Comparison of ENCODE assay signal across 7 cellular contexts in the genomic region with DNA sequence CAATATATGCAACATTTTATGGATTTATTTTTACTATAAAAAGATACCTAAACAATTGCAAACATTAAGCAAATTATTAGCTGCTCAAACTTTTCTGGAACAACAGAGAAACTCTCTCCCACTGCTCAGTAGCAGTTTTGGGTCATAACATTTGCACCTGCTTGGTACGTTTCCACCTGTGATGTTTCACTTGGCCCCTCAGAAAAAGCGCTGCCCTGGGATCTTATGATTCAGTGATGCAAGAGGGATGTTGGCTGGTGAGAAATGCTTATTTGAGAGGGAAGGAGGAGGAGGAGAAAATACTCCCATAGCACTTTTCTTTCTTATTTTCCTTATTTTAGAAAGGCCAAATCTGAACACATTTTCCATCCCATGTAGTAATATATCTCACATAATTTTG. TPM values are rescaled to one million over a fixed set of nuclear protein-coding genes. Genes with fewer than 3 reads are reported as not detected.
DNase-seq lines count a peak whose midpoint lies in the region; ATAC-seq lines count a peak whose summit lies in the region.

No MANE protein-coding gene starts in this region.

- peak overlapping the region; percentile 97 for H3K27ac Mint-ChIP-seq in activated CD8-positive, alpha-beta T cell treated with anti-CD3 and anti-CD28 coated beads, Interleukin-2, amount 10 ng/mL, durations not matched to agents 7 days and 5 days
- peak overlapping the region in 1 of 6 donors; percentile 28 for H3K27ac Mint-ChIP-seq in immature natural killer cell
- peak overlapping the region; percentile 20 for H3K27ac Mint-ChIP-seq in stimulated activated effector memory CD8-positive, alpha-beta T cell treated with anti-CD3 and anti-CD28 coated beads, Interleukin-12 subunit alpha, Interleukin-12 subunit beta, amount 100 ng/mL, for 72 hours

- peaks cover 7% of the 10 kb centered on the region for H3K36me3 ChIP-seq in HUES6 (ENCODE audit: control insufficient read depth, insufficient read depth, low read length)

- DNase-seq in activated CD8-positive, alpha-beta T cell treated with anti-CD3 and anti-CD28 coated beads, Interleukin-2, amount 10 ng/mL, durations not matched to agents 7 days and 5 days, result no peak
- no peak for DNase-seq in immature natural killer cell
- DNase-seq in stimulated activated effector memory CD8-positive, alpha-beta T cell treated with anti-CD3 and anti-CD28 coated beads, Interleukin-12 subunit alpha, Interleukin-12 subunit beta, amount 100 ng/mL, for 72 hours (ENCODE audit: low spot score in 2 of 2), result no peak
- no peak for DNase-seq in mucosa of gallbladder (ENCODE audit: low spot score)
- DNase-seq in cortex of kidney (lab: John Stamatoyannopoulos, UW), result no peak

- H3K27ac ChIP-seq in HUES6 (ENCODE audit: low read depth, low read length), result peak overlapping the region; percentile 93

- CTCF ChIA-PET in activated CD8-positive, alpha-beta T cell treated with anti-CD3 and anti-CD28 coated beads, Interleukin-2, amount 10 ng/mL, durations not matched to agents 7 days and 5 days (lab: Charles Lee), result interaction anchor here (0.5 to 5.3 kb wide), 6 partner anchors 9 to 1813 kb away, joined by 3 to 26 read pairs (median 7); partner anchors contain the start of gene IRS1

- no peaks in the 10 kb centered on the region for H3K9me3 Mint-ChIP-seq in activated CD8-positive, alpha-beta T cell treated with anti-CD3 and anti-CD28 coated beads, Interleukin-2, amount 10 ng/mL, durations not matched to agents 7 days and 5 days (ENCODE audit: insufficient read depth)
- H3K9me3 Mint-ChIP-seq in immature natural killer cell, result no peaks in the 10 kb centered on the region
- no peaks in the 10 kb centered on the region for H3K9me3 Mint-ChIP-seq in stimulated activated effector memory CD8-positive, alpha-beta T cell treated with anti-CD3 and anti-CD28 coated beads, Interleukin-12 subunit alpha, Interleukin-12 subunit beta, amount 100 ng/mL, for 72 hours

- H3K36me3 Mint-ChIP-seq in activated CD8-positive, alpha-beta T cell treated with anti-CD3 and anti-CD28 coated beads, Interleukin-2, amount 10 ng/mL, durations not matched to agents 7 days and 5 days (ENCODE audit: low read depth), result peaks cover 45% of the 10 kb centered on the region
- H3K36me3 Mint-ChIP-seq in immature natural killer cell, result no peaks in the 10 kb centered on the region
- H3K36me3 Mint-ChIP-seq in stimulated activated effector memory CD8-positive, alpha-beta T cell treated with anti-CD3 and anti-CD28 coated beads, Interleukin-12 subunit alpha, Interleukin-12 subunit beta, amount 100 ng/mL, for 72 hours, result peaks cover 7% of the 10 kb centered on the region

- no peak for ATAC-seq in activated CD8-positive, alpha-beta T cell treated with anti-CD3 and anti-CD28 coated beads, Interleukin-2, amount 10 ng/mL, durations not matched to agents 7 days and 5 days
- no peak for ATAC-seq in stimulated activated effector memory CD8-positive, alpha-beta T cell treated with anti-CD3 and anti-CD28 coated beads, Interleukin-12 subunit alpha, Interleukin-12 subunit beta, amount 100 ng/mL, for 72 hours
- no peak for ATAC-seq in GM21360 (IDR thresholded peaks at IDR 0.05; ENCODE audit: unreplicated experiment)

- H3K27me3 Mint-ChIP-seq in activated CD8-positive, alpha-beta T cell treated with anti-CD3 and anti-CD28 coated beads, Interleukin-2, amount 10 ng/mL, durations not matched to agents 7 days and 5 days (ENCODE audit: low read depth), result no peaks in the 10 kb centered on the region
- H3K27me3 Mint-ChIP-seq in immature natural killer cell (ENCODE audit: low read depth in 3 of 3), result peaks cover 3 to 21% (median 18%) of the 10 kb centered on the region in 3 donors

- no peaks in the 10 kb centered on the region for H3K9me3 ChIP-seq in HUES6 (ENCODE audit: control insufficient read depth, insufficient read depth, low read depth, low read length)

- POLR2A ChIA-PET in activated CD8-positive, alpha-beta T cell treated with anti-CD3 and anti-CD28 coated beads, Interleukin-2, amount 10 ng/mL, durations not matched to agents 7 days and 5 days (lab: Charles Lee), result interaction anchor here (1.1 to 1.6 kb wide), 4 partner anchors 9 to 45 kb away, joined by 4 to 6 read pairs (median 5); partner anchors contain the start of genes IRS1 and RHBDD1

- H3K4me3 ChIP-seq in HUES6 (ENCODE audit: low read depth, low read length), result peak overlapping the region; percentile 72

- H3K27me3 ChIP-seq in HUES6 (ENCODE audit: control insufficient read depth, insufficient read depth, low read length), result no peaks in the 10 kb centered on the region

- H3K4me1 Mint-ChIP-seq in activated CD8-positive, alpha-beta T cell treated with anti-CD3 and anti-CD28 coated beads, Interleukin-2, amount 10 ng/mL, durations not matched to agents 7 days and 5 days (ENCODE audit: low read depth), result peaks cover 59% of the 10 kb centered on the region
- peaks cover 13 to 15% of the 10 kb centered on the region in 2 donors for H3K4me1 Mint-ChIP-seq in immature natural killer cell
- H3K4me1 Mint-ChIP-seq in stimulated activated effector memory CD8-positive, alpha-beta T cell treated with anti-CD3 and anti-CD28 coated beads, Interleukin-12 subunit alpha, Interleukin-12 subunit beta, amount 100 ng/mL, for 72 hours, result peaks cover 7% of the 10 kb centered on the region

- peak overlapping the region; percentile 86 for H3K4me3 Mint-ChIP-seq in activated CD8-positive, alpha-beta T cell treated with anti-CD3 and anti-CD28 coated beads, Interleukin-2, amount 10 ng/mL, durations not matched to agents 7 days and 5 days
- peak overlapping the region; percentile 92 to 97 (median 94) for H3K4me3 Mint-ChIP-seq in immature natural killer cell
- H3K4me3 Mint-ChIP-seq in stimulated activated effector memory CD8-positive, alpha-beta T cell treated with anti-CD3 and anti-CD28 coated beads, Interleukin-12 subunit alpha, Interleukin-12 subunit beta, amount 100 ng/mL, for 72 hours, result peak overlapping the region; percentile 87

- H3K4me1 ChIP-seq in HUES6 (ENCODE audit: control insufficient read depth, insufficient read depth, low read length), result peaks cover 38% of the 10 kb centered on the region

- peak overlapping the region; percentile 96 for H3K9ac ChIP-seq in HUES6 (ENCODE audit: low read length)

RNA-seq across cellular contexts. Expression of gene IRS1, which starts 9.2 kb away (rescaled TPM):
- total RNA-seq in activated CD8-positive, alpha-beta T cell treated with anti-CD3 and anti-CD28 coated beads, Interleukin-2, amount 10 ng/mL, durations not matched to agents 7 days and 5 days, result 1 to 10 TPM; 7.3 to 9.6 TPM
- under 1 TPM in 1 of 3 donors, not detected in 2; 0.03 TPM for polyA plus RNA-seq in immature natural killer cell
- total RNA-seq in mucosa of gallbladder, result 35.9 TPM

RNA-seq across cellular contexts. Expression of gene RHBDD1, which starts 45.4 kb away (rescaled TPM):
- 10 to 100 TPM; 23.4 to 29.5 TPM for total RNA-seq in activated CD8-positive, alpha-beta T cell treated with anti-CD3 and anti-CD28 coated beads, Interleukin-2, amount 10 ng/mL, durations not matched to agents 7 days and 5 days
- polyA plus RNA-seq in immature natural killer cell, result 10 to 100 TPM; 10.3 to 19.0 (median 11.2) TPM
- 36.7 TPM for total RNA-seq in mucosa of gallbladder
